ENCODE assay signal across 1 cellular context in genomic region chr10:45454262-45454661, GRCh38.
TF ChIP-seq lines count a peak whose summit lies in the region.

No MANE protein-coding gene starts in this region.

TF ChIP-seq in endothelial cell of umbilical vein, 7 proteins besides CTCF, POLR2A, EP300 and RAD21 (continued from another document):
- no peak for TF ChIP-seq POLR2AphosphoS5 (IDR thresholded peaks at IDR 0.05; ENCODE audit: insufficient read depth, low read depth, low read length)
- TF ChIP-seq JUN (IDR thresholded peaks at IDR 0.05; ENCODE audit: borderline replicate concordance, insufficient read depth, insufficient read length, low read depth) = no peak
- TF ChIP-seq MAX (IDR thresholded peaks at IDR 0.05; ENCODE audit: insufficient read depth, insufficient read length) = no peak
